ENCODE assay signal across 9 cellular contexts in the genomic region with DNA sequence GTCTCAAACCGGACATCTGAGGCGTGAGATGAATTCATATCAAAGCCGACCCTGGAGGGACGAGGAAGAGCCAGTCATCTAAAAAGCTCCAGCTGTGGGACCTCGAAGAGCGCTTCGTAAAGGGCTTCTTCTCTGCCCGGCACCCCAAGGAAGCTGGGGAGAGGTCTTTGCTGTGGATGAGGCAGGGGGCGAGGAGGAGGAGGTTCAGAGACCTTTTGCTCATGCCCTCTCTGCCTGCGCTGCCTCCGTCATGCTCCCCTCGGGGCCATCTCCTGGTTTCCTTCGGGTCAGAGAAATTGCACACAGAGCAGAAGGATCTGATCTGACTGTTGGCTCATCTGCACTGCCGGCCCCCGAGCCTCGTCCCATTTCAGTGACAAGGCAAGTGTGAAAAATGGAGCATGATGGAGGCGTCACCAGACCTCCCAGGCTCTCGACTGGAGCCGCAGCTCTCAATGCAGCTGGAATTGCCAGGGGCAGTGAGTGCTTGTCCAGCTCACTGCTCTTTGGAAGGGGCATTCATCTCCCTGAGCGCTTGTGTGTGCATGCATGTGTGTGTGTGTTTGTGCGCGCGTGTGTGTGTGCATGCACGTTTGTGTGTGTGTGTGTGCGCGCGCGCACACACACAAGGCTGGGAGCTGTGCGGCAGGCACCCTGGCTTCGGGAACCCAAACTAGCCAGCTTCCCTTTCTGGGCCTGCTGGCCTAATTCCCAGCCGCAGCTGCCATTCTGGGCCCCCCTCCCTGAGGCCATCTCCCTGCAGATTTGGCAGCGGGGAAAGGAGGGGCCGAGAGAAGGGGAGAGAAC. TPM values are rescaled to one million over a fixed set of nuclear protein-coding genes. Genes with fewer than 3 reads are reported as not detected.
A peak's percentile ranks its signal among the peaks of the same experiment; 100 is the strongest.
DNase-seq lines count a peak whose midpoint lies in the region; ATAC-seq, FAIRE-seq and TF ChIP-seq lines count a peak whose summit lies in the region.
"Had no signal": no experiment of that assay in that cellular context is flagged by ENCODE, and none has a peak within 500 bp of the region (broad histone marks: within the 10 kb centered on the region; RNA-seq: fewer than 3 reads in every experiment).

No MANE protein-coding gene starts in this region.

- ATAC-seq in K562, result 0 out of 3 replicates have a peak, but pooled peaks have one; percentile 10

- peak overlapping the region; percentile 13 for H3K4me3 ChIP-seq in HL-60 (replicated peaks; ENCODE audit: insufficient read depth, low read length)
- no peak overlapping the region for H3K4me3 ChIP-seq in K562

- DNase-seq in CD14-positive monocyte (ENCODE audit: low spot score), result no peak
- peak; percentile 18 to 82 for DNase-seq in HL-60 (ENCODE audit: low read depth in 1 of 2, low spot score in 1 of 2)
- DNase-seq in K562 (ENCODE audit: extremely low read depth in 1 of 4, low spot score in 3 of 4), result no peak
- no peak for DNase-seq in NCI-H1436 (lab: John Stamatoyannopoulos, UW)
- DNase-seq in HuH-7.5 (ENCODE audit: low spot score), result no peak
- no peak for DNase-seq in D721Med (ENCODE audit: insufficient read length, low spot score)
- no peak for DNase-seq in HPDE6-E6E7 (ENCODE audit: extremely low spot score)

- in situ Hi-C loops in K562 (cut with MboI), result loop anchor here (25.0 kb wide), 1 partner anchor 312 kb away; the partner anchor contains the start of gene PLA2G1B

- TF ChIP-seq EP300 in K562 (IDR thresholded peaks at IDR 0.05; ENCODE audit: low read length), result no peak

- no peak overlapping the region for H2AFZ ChIP-seq in K562 (ENCODE audit: low read depth, low read length)

- peaks cover 62% of the 10 kb centered on the region for H3K4me1 Mint-ChIP-seq in CD14-positive monocyte
- peaks cover 46% of the 10 kb centered on the region for H3K4me1 Mint-ChIP-seq in nephron

- WGBS in K562 (ENCODE audit: insufficient coverage, low coverage, missing lambda C conversion rate), result 5% methylated on average over 30 of the region's 33 CpGs

- H3K9me3 ChIP-seq in K562 (replicated peaks; ENCODE audit: control insufficient read depth, insufficient read depth, low read depth, low read length), result no peaks in the 10 kb centered on the region

- CTCF ChIA-PET in K562 (lab: Yijun Ruan, JAX; ENCODE audit: low intra/inter-chr PET ratio), result interaction anchor here (0.5 to 3.9 kb wide), 11 partner anchors 10 to 461 kb away, joined by 3 to 19 read pairs (median 4); partner anchors contain the start of gene POP5

- H3K9me3 Mint-ChIP-seq in CD14-positive monocyte (peaks cover 0 to 2% (median 0%) of the 10 kb centered on the region in 7 donors), nephron (no peaks in the 10 kb centered on the region)

- TF ChIP-seq POLR2A in K562 (conservative IDR thresholded peaks at IDR 0.05), result no peak

- peaks cover 3 to 6% of the 10 kb centered on the region in 2 experiments; a peak in 2 of 5 replicates for H3K4me1 ChIP-seq in K562 (replicated peaks in 1 of 2; ENCODE audit: control insufficient read depth in 2 of 2, insufficient read depth in 2 of 2, low read length in 2 of 2)

- H3K27ac Mint-ChIP-seq in CD14-positive monocyte (peak overlapping the region in 4 of 7 donors; percentile 5 to 64 (median 26)), nephron (peak overlapping the region in 2 of 3 experiments; percentile 32 to 40)

- peak overlapping the region in 1 of 2 experiments; percentile 16; a peak in 1 of 4 replicates for H3K9ac ChIP-seq in K562 (ENCODE audit: insufficient read depth in 1 of 2, low read depth in 2 of 2, low read length in 2 of 2)

- FAIRE-seq in K562 (lab: Jason Lieb, UNC) (no peak), D721Med (lab: Jason Lieb, UNC) (no peak)
- FAIRE-seq: endometrium had no signal

- H3K36me3 ChIP-seq in K562 (ENCODE audit: control insufficient read depth, insufficient read depth, low read length), result no peaks in the 10 kb centered on the region

- no TSS peak for BruUV-seq in K562 (replicated peaks; lab: Mats Ljungman, UMichigan)

- H3K27ac ChIP-seq in HL-60 (replicated peaks) (no peak overlapping the region), K562 (ENCODE audit: extremely low read depth, low read depth, low read length) (no peak overlapping the region)

- H3K4me3 Mint-ChIP-seq in CD14-positive monocyte (peak overlapping the region; percentile 76 to 93), nephron (peak overlapping the region; percentile 72 to 83 (median 79))

- peaks cover 22 to 41% (median 26%) of the 10 kb centered on the region in 3 donors for H3K27me3 Mint-ChIP-seq in CD14-positive monocyte (ENCODE audit: low read depth in 3 of 3)
- peaks cover 66% of the 10 kb centered on the region for H3K27me3 Mint-ChIP-seq in nephron (ENCODE audit: low read depth)

- intact Hi-C loops in CD14-positive monocyte (cut with micrococcal nuclease), result loop anchor here (2.0 to 10.0 kb wide), 6 partner anchors 37 to 455 kb away; partner anchors contain the start of genes MLEC (in 2 of the 2), HNF1A (in 1 of the 2) and UNC119B (in 1 of the 2)
- intact Hi-C loops in K562 (cut with micrococcal nuclease), result loop anchor here (1.0 to 10.0 kb wide), 5 partner anchors 38 to 325 kb away; partner anchors contain the start of genes COX6A1, MLEC and PLA2G1B

- H3K27me3 ChIP-seq in HL-60 (ENCODE audit: insufficient read depth, poor library complexity, severe bottlenecking), result peaks cover 4% of the 10 kb centered on the region
- peaks cover 29 to 54% of the 10 kb centered on the region in 2 experiments for H3K27me3 ChIP-seq in K562 (ENCODE audit: control insufficient read depth in 2 of 2, insufficient read depth in 2 of 2, low read length in 2 of 2)

- TF ChIP-seq RAD21 in K562 (CRISPR knock-in tag; conservative IDR thresholded peaks at IDR 0.05 in 1 of 2, IDR thresholded peaks at IDR 0.05 in 1 of 2), result no peak

- peaks cover 0 to 3% of the 10 kb centered on the region in 2 donors for H3K36me3 Mint-ChIP-seq in CD14-positive monocyte
- no peaks in the 10 kb centered on the region for H3K36me3 Mint-ChIP-seq in nephron (ENCODE audit: low read depth)

- no peaks in the 10 kb centered on the region for H3K9me1 ChIP-seq in K562 (ENCODE audit: control insufficient read depth, insufficient read depth, low read length)

- POLR2A ChIA-PET in K562 (lab: Yijun Ruan, JAX), result interaction anchor here (0.6 to 1.5 kb wide), 13 partner anchors 8 to 355 kb away, joined by 3 to 8 read pairs (median 4); partner anchors contain the start of genes MLEC and POP5

- no peaks in the 10 kb centered on the region; the same call in 1 of the 2 replicates for H4K20me1 ChIP-seq in K562 (replicated peaks; ENCODE audit: control insufficient read depth, insufficient read depth, low read length)

- H3K4me2 ChIP-seq in K562 (ENCODE audit: insufficient read depth, low read length), result peak overlapping the region; percentile 3; the same call in 1 of the 2 replicates

- TF ChIP-seq CTCF in CD14-positive monocyte (IDR thresholded peaks at IDR 0.05) (peak; percentile 74), HL-60 (IDR thresholded peaks at IDR 0.05; ENCODE audit: insufficient read depth, low read length) (no peak), K562 (IDR thresholded peaks at IDR 0.05 in 2 of 3, conservative IDR thresholded peaks at IDR 0.05 in 1 of 3; ENCODE audit: insufficient read depth in 2 of 3, low read depth in 1 of 3, low read length in 3 of 3) (peak in 1 of 3 experiments; percentile 9; a peak in 1 of 6 replicates), nephron (IDR thresholded peaks at IDR 0.05; ENCODE audit: unreplicated experiment in 3 of 3) (no peak), D721Med (IDR thresholded peaks at IDR 0.05; ENCODE audit: insufficient read depth, missing control alignments) (no peak)

- no peaks in the 10 kb centered on the region for H3K79me2 ChIP-seq in K562 (ENCODE audit: control insufficient read depth, insufficient read depth, low read length)

TF ChIP-seq in K562, 482 proteins besides CTCF, POLR2A, EP300 and RAD21 (continues in another document):
- TF ChIP-seq KAT2B (IDR thresholded peaks at IDR 0.05; ENCODE audit: low read depth, low read length), result no peak

RNA-seq across cellular contexts. Expression of gene CABP1, which starts 9.2 kb away (rescaled TPM):
- polyA plus RNA-seq in CD14-positive monocyte (under 1 TPM in 1 of 2 donors, not detected in 1; 0.19 TPM), K562 (2011; rRNA removed) (not detected in 2 replicates), K562 (2014; fragmentation: Illumina TruSeq; extraction: Trizol) (not detected in 2 replicates), K562 (2014; fragmentation: Nextera tagmentation; extraction: Ambion mirVana) (not detected), K562 (2014; rRNA removed) (not detected in 2 replicates)
- total RNA-seq in K562 (2011; cell fraction: chromatin; rRNA removed; ENCODE audit: low replicate concordance), result 0.16 TPM in 1 of 2 replicates, not detected in the other
- 0.67 TPM in 1 of 2 replicates, not detected in the other for total RNA-seq in K562 (2011; cell fraction: nucleolus; rRNA removed)
- 0.15 TPM in 1 of 2 replicates, not detected in the other for total RNA-seq in K562 (2011; cell fraction: nucleoplasm; rRNA removed)
- total RNA-seq in K562 (2014; rRNA removed) (not detected in 2 replicates), K562 (2014; rRNA removed; fragmentation: Illumina TruSeq; extraction: Trizol) (not detected in 2 replicates), K562 (2015; rRNA removed; fragmentation: Illumina TruSeq; extraction: Trizol) (not detected in 2 replicates), K562 (2021) (not detected in 2 replicates)
- 0.04 TPM in 1 of 2 replicates, not detected in the other for polyA plus RNA-seq in K562 (2011; cell fraction: cytosol; rRNA removed)
- polyA plus RNA-seq in K562 (2011; cell fraction: nucleus; rRNA removed), result not detected in 2 replicates
- polyA plus RNA-seq in K562 (2012), result 0.07 TPM in 1 of 2 replicates, not detected in the other
- polyA minus RNA-seq in K562 (2011; rRNA and poly(A)+ RNA removed), result not detected in 2 replicates
- not detected in 2 replicates for polyA minus RNA-seq in K562 (2011; cell fraction: cytosol; rRNA and poly(A)+ RNA removed)
- not detected in 2 replicates for polyA minus RNA-seq in K562 (2011; cell fraction: nucleus; rRNA and poly(A)+ RNA removed)

RNA-seq across cellular contexts. Expression of gene MLEC, which starts 37.3 kb away (rescaled TPM):
- polyA plus RNA-seq in CD14-positive monocyte (10 to 100 TPM; 65.3 to 79.5 TPM), K562 (2011; rRNA removed) (40.2 and 51.9 TPM in 2 replicates), K562 (2014; fragmentation: Illumina TruSeq; extraction: Trizol) (73.7 and 94.6 TPM in 2 replicates), K562 (2014; fragmentation: Nextera tagmentation; extraction: Ambion mirVana) (10 to 100 TPM; 18.5 to 20.5 TPM), K562 (2014; rRNA removed) (40.9 and 45.3 TPM in 2 replicates)
- 88.8 and 90.6 TPM in 2 replicates for total RNA-seq in K562 (2011; cell fraction: chromatin; rRNA removed; ENCODE audit: low replicate concordance)
- total RNA-seq in K562 (2011; cell fraction: nucleolus; rRNA removed), result 52.4 and 69.7 TPM in 2 replicates
- 97.0 and 104 TPM in 2 replicates for total RNA-seq in K562 (2011; cell fraction: nucleoplasm; rRNA removed)
- total RNA-seq in K562 (2014; rRNA removed) (57.8 and 63.6 TPM in 2 replicates), K562 (2014; rRNA removed; fragmentation: Illumina TruSeq; extraction: Trizol) (90.7 and 93.1 TPM in 2 replicates), K562 (2015; rRNA removed; fragmentation: Illumina TruSeq; extraction: Trizol) (102 and 108 TPM in 2 replicates), K562 (2021) (92.9 and 104 TPM in 2 replicates)
- 11.9 and 30.2 TPM in 2 replicates for polyA plus RNA-seq in K562 (2011; cell fraction: cytosol; rRNA removed)
- 22.8 and 31.1 TPM in 2 replicates for polyA plus RNA-seq in K562 (2011; cell fraction: nucleus; rRNA removed)
- 51.4 and 67.7 TPM in 2 replicates for polyA plus RNA-seq in K562 (2012)
- polyA minus RNA-seq in K562 (2011; rRNA and poly(A)+ RNA removed), result 68.4 and 73.2 TPM in 2 replicates
- 40.9 and 51.9 TPM in 2 replicates for polyA minus RNA-seq in K562 (2011; cell fraction: cytosol; rRNA and poly(A)+ RNA removed)
- polyA minus RNA-seq in K562 (2011; cell fraction: nucleus; rRNA and poly(A)+ RNA removed), result 6.3 and 17.9 TPM in 2 replicates

Comparison
In these comparisons a context has a peak if more than half of its experiments do, and no peak if none do; other contexts are left out.
1. DNase-seq: peak in HL-60 (2 of 2); none in CD14-positive monocyte (single experiment), K562 (0 of 4), NCI-H1436 (single experiment), HuH-7.5 (single experiment), D721Med (single experiment) and HPDE6-E6E7 (single experiment).